ENCODE assay signal across 1 cellular context in the genomic region with DNA sequence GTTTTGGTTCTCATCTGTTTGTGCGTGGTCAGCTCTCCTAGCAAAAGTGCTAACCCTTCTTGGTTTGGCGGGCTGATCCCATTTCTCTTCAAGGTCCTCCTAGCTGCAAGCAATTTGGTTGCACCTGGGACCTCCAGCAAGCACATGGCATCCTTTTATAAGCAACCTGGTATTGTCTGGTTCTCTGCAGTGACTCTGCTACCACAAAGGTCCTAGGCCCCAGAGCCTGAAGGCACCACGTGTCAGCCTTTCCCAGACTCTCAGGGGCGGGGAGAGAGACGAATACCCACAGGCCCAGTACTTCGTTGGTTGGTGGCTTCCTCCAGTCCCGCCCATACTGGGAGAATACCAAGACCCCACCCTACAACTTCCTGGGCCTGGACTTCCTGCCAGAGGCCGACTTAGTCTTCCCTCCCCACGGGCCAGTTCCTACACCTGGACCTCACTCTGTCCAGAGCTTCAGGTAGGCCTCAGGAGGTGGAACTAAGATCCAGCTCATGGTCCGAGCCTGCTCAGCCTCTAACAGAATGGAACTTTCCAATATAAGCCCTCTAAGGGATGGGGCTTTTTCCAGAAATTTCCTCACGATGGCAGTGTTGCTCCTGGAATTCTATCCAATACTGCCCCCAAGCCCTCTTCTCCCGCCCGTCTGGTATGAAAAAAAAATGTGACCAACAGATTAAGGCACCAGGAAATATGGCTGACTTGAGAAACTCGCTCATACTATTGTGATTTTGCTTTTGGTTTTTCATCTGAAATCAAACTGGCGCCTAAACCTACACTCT.
TF ChIP-seq lines count a peak whose summit lies in the region.

No MANE protein-coding gene starts in this region.

TF ChIP-seq in HepG2, 621 proteins besides CTCF, POLR2A, EP300 and RAD21 (continued from another document and continues in another):
- TF ChIP-seq, protein P1, sequence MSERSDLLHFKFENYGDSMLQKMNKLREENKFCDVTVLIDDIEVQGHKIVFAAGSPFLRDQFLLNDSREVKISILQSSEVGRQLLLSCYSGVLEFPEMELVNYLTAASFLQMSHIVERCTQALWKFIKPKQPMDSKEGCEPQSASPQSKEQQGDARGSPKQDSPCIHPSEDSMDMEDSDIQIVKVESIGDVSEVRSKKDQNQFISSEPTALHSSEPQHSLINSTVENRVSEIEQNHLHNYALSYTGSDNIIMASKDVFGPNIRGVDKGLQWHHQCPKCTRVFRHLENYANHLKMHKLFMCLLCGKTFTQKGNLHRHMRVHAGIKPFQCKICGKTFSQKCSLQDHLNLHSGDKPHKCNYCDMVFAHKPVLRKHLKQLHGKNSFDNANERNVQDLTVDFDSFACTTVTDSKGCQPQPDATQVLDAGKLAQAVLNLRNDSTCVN (CRISPR knock-in tag; IDR thresholded peaks at IDR 0.05; ENCODE audit: borderline replicate concordance): no peak
- TF ChIP-seq, protein P2, sequence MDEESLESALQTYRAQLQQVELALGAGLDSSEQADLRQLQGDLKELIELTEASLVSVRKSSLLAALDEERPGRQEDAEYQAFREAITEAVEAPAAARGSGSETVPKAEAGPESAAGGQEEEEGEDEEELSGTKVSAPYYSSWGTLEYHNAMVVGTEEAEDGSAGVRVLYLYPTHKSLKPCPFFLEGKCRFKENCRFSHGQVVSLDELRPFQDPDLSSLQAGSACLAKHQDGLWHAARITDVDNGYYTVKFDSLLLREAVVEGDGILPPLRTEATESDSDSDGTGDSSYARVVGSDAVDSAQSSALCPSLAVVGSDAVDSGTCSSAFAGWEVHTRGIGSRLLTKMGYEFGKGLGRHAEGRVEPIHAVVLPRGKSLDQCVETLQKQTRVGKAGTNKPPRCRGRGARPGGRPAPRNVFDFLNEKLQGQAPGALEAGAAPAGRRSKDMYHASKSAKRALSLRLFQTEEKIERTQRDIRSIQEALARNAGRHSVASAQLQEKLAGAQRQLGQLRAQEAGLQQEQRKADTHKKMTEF (CRISPR knock-in tag; IDR thresholded peaks at IDR 0.05): no peak
- TF ChIP-seq, protein P3, sequence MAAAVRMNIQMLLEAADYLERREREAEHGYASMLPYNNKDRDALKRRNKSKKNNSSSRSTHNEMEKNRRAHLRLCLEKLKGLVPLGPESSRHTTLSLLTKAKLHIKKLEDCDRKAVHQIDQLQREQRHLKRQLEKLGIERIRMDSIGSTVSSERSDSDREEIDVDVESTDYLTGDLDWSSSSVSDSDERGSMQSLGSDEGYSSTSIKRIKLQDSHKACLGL (CRISPR knock-in tag; IDR thresholded peaks at IDR 0.05): 0 out of 2 replicates have a peak, but pooled peaks have one; percentile 43
- TF ChIP-seq SCMH1 (CRISPR knock-in tag; IDR thresholded peaks at IDR 0.05; ENCODE audit: borderline replicate concordance) (no peak), MTA1 (CRISPR knock-in tag; IDR thresholded peaks at IDR 0.05; ENCODE audit: borderline replicate concordance) (no peak), ZNF737 (CRISPR knock-in tag; IDR thresholded peaks at IDR 0.05; ENCODE audit: borderline replicate concordance) (no peak), ZNF24 (IDR thresholded peaks at IDR 0.05) (no peak), FIP1L1 (IDR thresholded peaks at IDR 0.05; ENCODE audit: borderline replicate concordance, insufficient read depth, low read depth, low read length) (no peak), GATAD2A (CRISPR knock-in tag; IDR thresholded peaks at IDR 0.05) (no peak), SUZ12 (IDR thresholded peaks at IDR 0.05; ENCODE audit: low read depth, low read length) (no peak), GABPB1 (CRISPR knock-in tag; IDR thresholded peaks at IDR 0.05) (peak; percentile 77), ZFP62 (CRISPR knock-in tag; IDR thresholded peaks at IDR 0.05) (no peak), DNMT3B (CRISPR knock-in tag; conservative IDR thresholded peaks at IDR 0.05) (peak; percentile 63; the same call in 1 of the 2 replicates), YEATS4 (CRISPR knock-in tag; IDR thresholded peaks at IDR 0.05; ENCODE audit: borderline replicate concordance) (peak; percentile 78; the same call in 1 of the 2 replicates), NFIC (IDR thresholded peaks at IDR 0.05; ENCODE audit: low read length) (no peak), ZFP90 (CRISPR knock-in tag; IDR thresholded peaks at IDR 0.05; ENCODE audit: borderline replicate concordance) (no peak), REPIN1 (CRISPR knock-in tag; IDR thresholded peaks at IDR 0.05; ENCODE audit: borderline replicate concordance, low read depth) (no peak), ZNF501 (CRISPR knock-in tag; IDR thresholded peaks at IDR 0.05) (0 out of 2 replicates have a peak, but pooled peaks have one; percentile 25), BORCS8-MEF2B (CRISPR knock-in tag; IDR thresholded peaks at IDR 0.05) (no peak; the same call in 1 of the 2 replicates)
- TF ChIP-seq, protein P4, sequence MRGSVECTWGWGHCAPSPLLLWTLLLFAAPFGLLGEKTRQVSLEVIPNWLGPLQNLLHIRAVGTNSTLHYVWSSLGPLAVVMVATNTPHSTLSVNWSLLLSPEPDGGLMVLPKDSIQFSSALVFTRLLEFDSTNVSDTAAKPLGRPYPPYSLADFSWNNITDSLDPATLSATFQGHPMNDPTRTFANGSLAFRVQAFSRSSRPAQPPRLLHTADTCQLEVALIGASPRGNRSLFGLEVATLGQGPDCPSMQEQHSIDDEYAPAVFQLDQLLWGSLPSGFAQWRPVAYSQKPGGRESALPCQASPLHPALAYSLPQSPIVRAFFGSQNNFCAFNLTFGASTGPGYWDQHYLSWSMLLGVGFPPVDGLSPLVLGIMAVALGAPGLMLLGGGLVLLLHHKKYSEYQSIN (CRISPR knock-in tag; IDR thresholded peaks at IDR 0.05; ENCODE audit: borderline replicate concordance): no peak
- TF ChIP-seq, protein P5, sequence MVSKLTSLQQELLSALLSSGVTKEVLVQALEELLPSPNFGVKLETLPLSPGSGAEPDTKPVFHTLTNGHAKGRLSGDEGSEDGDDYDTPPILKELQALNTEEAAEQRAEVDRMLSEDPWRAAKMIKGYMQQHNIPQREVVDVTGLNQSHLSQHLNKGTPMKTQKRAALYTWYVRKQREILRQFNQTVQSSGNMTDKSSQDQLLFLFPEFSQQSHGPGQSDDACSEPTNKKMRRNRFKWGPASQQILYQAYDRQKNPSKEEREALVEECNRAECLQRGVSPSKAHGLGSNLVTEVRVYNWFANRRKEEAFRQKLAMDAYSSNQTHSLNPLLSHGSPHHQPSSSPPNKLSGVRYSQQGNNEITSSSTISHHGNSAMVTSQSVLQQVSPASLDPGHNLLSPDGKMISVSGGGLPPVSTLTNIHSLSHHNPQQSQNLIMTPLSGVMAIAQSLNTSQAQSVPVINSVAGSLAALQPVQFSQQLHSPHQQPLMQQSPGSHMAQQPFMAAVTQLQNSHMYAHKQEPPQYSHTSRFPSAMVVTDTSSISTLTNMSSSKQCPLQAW (CRISPR knock-in tag; IDR thresholded peaks at IDR 0.05): peak; percentile 45; the same call in 1 of the 2 replicates
- TF ChIP-seq, protein P6, sequence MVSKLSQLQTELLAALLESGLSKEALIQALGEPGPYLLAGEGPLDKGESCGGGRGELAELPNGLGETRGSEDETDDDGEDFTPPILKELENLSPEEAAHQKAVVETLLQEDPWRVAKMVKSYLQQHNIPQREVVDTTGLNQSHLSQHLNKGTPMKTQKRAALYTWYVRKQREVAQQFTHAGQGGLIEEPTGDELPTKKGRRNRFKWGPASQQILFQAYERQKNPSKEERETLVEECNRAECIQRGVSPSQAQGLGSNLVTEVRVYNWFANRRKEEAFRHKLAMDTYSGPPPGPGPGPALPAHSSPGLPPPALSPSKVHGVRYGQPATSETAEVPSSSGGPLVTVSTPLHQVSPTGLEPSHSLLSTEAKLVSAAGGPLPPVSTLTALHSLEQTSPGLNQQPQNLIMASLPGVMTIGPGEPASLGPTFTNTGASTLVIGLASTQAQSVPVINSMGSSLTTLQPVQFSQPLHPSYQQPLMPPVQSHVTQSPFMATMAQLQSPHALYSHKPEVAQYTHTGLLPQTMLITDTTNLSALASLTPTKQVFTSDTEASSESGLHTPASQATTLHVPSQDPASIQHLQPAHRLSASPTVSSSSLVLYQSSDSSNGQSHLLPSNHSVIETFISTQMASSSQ (IDR thresholded peaks at IDR 0.05; ENCODE audit: low read depth): no peak
- TF ChIP-seq, protein P6 (CRISPR knock-in tag; IDR thresholded peaks at IDR 0.05; ENCODE audit: borderline replicate concordance): no peak; the same call in 1 of the 2 replicates
- TF ChIP-seq, protein P7, sequence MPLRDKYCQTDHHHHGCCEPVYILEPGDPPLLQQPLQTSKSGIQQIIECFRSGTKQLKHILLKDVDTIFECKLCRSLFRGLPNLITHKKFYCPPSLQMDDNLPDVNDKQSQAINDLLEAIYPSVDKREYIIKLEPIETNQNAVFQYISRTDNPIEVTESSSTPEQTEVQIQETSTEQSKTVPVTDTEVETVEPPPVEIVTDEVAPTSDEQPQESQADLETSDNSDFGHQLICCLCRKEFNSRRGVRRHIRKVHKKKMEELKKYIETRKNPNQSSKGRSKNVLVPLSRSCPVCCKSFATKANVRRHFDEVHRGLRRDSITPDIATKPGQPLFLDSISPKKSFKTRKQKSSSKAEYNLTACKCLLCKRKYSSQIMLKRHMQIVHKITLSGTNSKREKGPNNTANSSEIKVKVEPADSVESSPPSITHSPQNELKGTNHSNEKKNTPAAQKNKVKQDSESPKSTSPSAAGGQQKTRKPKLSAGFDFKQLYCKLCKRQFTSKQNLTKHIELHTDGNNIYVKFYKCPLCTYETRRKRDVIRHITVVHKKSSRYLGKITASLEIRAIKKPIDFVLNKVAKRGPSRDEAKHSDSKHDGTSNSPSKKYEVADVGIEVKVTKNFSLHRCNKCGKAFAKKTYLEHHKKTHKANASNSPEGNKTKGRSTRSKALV (CRISPR knock-in tag; IDR thresholded peaks at IDR 0.05): 0 out of 2 replicates have a peak, but pooled peaks have one; percentile 24
- TF ChIP-seq, protein P8, sequence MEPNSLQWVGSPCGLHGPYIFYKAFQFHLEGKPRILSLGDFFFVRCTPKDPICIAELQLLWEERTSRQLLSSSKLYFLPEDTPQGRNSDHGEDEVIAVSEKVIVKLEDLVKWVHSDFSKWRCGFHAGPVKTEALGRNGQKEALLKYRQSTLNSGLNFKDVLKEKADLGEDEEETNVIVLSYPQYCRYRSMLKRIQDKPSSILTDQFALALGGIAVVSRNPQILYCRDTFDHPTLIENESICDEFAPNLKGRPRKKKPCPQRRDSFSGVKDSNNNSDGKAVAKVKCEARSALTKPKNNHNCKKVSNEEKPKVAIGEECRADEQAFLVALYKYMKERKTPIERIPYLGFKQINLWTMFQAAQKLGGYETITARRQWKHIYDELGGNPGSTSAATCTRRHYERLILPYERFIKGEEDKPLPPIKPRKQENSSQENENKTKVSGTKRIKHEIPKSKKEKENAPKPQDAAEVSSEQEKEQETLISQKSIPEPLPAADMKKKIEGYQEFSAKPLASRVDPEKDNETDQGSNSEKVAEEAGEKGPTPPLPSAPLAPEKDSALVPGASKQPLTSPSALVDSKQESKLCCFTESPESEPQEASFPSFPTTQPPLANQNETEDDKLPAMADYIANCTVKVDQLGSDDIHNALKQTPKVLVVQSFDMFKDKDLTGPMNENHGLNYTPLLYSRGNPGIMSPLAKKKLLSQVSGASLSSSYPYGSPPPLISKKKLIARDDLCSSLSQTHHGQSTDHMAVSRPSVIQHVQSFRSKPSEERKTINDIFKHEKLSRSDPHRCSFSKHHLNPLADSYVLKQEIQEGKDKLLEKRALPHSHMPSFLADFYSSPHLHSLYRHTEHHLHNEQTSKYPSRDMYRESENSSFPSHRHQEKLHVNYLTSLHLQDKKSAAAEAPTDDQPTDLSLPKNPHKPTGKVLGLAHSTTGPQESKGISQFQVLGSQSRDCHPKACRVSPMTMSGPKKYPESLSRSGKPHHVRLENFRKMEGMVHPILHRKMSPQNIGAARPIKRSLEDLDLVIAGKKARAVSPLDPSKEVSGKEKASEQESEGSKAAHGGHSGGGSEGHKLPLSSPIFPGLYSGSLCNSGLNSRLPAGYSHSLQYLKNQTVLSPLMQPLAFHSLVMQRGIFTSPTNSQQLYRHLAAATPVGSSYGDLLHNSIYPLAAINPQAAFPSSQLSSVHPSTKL (CRISPR knock-in tag; IDR thresholded peaks at IDR 0.05): no peak
- TF ChIP-seq, protein P9, sequence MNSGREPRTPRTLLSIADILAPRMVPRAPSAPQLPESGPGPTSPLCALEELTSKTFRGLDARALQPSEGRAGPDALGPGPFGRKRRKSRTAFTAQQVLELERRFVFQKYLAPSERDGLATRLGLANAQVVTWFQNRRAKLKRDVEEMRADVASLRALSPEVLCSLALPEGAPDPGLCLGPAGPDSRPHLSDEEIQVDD (CRISPR knock-in tag; IDR thresholded peaks at IDR 0.05; ENCODE audit: borderline replicate concordance): no peak
- TF ChIP-seq, protein P10, sequence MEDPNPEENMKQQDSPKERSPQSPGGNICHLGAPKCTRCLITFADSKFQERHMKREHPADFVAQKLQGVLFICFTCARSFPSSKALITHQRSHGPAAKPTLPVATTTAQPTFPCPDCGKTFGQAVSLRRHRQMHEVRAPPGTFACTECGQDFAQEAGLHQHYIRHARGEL (CRISPR knock-in tag; IDR thresholded peaks at IDR 0.05): no peak
- TF ChIP-seq, protein P11, sequence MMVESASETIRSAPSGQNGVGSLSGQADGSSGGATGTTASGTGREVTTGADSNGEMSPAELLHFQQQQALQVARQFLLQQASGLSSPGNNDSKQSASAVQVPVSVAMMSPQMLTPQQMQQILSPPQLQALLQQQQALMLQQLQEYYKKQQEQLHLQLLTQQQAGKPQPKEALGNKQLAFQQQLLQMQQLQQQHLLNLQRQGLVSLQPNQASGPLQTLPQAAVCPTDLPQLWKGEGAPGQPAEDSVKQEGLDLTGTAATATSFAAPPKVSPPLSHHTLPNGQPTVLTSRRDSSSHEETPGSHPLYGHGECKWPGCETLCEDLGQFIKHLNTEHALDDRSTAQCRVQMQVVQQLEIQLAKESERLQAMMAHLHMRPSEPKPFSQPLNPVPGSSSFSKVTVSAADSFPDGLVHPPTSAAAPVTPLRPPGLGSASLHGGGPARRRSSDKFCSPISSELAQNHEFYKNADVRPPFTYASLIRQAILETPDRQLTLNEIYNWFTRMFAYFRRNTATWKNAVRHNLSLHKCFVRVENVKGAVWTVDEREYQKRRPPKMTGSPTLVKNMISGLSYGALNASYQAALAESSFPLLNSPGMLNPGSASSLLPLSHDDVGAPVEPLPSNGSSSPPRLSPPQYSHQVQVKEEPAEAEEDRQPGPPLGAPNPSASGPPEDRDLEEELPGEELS (CRISPR knock-in tag; IDR thresholded peaks at IDR 0.05): no peak
- TF ChIP-seq, protein P12, sequence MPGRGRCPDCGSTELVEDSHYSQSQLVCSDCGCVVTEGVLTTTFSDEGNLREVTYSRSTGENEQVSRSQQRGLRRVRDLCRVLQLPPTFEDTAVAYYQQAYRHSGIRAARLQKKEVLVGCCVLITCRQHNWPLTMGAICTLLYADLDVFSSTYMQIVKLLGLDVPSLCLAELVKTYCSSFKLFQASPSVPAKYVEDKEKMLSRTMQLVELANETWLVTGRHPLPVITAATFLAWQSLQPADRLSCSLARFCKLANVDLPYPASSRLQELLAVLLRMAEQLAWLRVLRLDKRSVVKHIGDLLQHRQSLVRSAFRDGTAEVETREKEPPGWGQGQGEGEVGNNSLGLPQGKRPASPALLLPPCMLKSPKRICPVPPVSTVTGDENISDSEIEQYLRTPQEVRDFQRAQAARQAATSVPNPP (CRISPR knock-in tag; IDR thresholded peaks at IDR 0.05): no peak
